In the genomic region with DNA sequence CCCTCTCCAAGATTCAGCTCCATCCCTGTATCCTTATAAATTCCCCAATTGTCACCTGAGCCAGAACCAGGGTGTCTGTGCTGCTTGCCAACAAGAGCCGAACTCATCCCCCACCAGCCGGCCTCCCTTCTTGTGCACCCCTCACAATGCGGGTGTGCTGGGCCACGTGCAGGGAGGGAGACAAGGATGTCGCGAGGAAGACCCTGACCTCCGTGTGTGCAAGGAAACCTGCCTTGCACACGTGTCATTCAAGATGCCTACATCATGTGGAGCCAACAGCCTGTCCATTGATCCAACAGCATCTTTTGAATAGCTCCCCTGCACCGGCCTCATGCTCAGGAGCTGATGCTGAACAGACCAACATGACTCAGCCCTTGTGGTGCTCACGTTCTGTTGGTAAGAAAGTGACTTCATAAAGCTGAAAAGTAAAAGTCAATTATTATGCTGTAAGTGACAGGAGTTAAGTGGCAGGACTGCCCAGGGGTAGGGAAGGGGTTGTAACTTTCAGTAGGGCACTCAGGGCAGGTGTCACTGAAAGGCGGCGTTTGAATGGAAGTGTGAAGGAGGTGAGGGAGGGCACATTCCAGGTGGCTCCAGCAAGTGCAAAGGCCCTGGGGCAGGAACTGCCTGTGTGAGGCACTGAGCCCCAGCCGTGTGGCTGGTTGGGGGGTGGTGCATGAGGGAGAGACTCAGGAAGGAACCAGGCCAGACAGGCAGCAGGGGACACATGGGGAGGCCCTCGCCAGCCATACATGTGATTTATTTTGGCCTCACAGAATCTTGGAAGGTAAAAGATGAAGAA, we compare ENCODE assay signal across 21 cellular contexts.
"Had no signal": no experiment of that assay in that cellular context is flagged by ENCODE, and none has a peak within 500 bp of the region (broad histone marks: within the 10 kb centered on the region; RNA-seq: fewer than 3 reads in every experiment).

No MANE protein-coding gene starts in this region.

- H3K36me3 ChIP-seq: heart left ventricle, pancreas, stomach, thoracic aorta, uterus had no signal

- H3K4me1 Mint-ChIP-seq: activated CD4-positive, alpha-beta T cell treated with anti-CD3 and anti-CD28 coated beads for 36 hours; activated naive CD4-positive, alpha-beta T cell treated with anti-CD3 and anti-CD28 coated beads, Interleukin-2, amount 10 ng/mL, durations not matched to agents 7 days and 5 days; central memory CD8-positive, alpha-beta T cell; memory B cell had no signal

- H3K27ac ChIP-seq: body of pancreas, foreskin keratinocyte, heart left ventricle, pancreas, stomach, thoracic aorta, uterus, VCaP had no signal

- DNase-seq: activated CD4-positive, alpha-beta T cell treated with anti-CD3 and anti-CD28 coated beads for 36 hours; activated CD8-positive, alpha-beta memory T cell treated with anti-CD3 and anti-CD28 coated beads, Interleukin-2, amount 50 U/mL, for 48 hours; activated CD8-positive, alpha-beta T cell treated with anti-CD3 and anti-CD28 coated beads, Interleukin-2, amount 10 ng/mL, durations not matched to agents 7 days and 5 days; activated naive CD4-positive, alpha-beta T cell treated with anti-CD3 and anti-CD28 coated beads, Interleukin-2, amount 10 ng/mL, durations not matched to agents 7 days and 5 days; body of pancreas; foreskin keratinocyte; heart left ventricle; islet precursor cell; nephron progenitor cell; stimulated activated CD4-positive, alpha-beta T cell treated with anti-CD3 and anti-CD28 coated beads, Interleukin-4, amount 100 ng/mL, for 4 hours; stomach; T-cell; T1000; uterus had no signal

- H3K4me3 Mint-ChIP-seq: activated CD4-positive, alpha-beta T cell treated with anti-CD3 and anti-CD28 coated beads for 36 hours; activated CD8-positive, alpha-beta T cell treated with anti-CD3 and anti-CD28 coated beads, Interleukin-2, amount 10 ng/mL, durations not matched to agents 7 days and 5 days; activated naive CD4-positive, alpha-beta T cell treated with anti-CD3 and anti-CD28 coated beads, Interleukin-2, amount 10 ng/mL, durations not matched to agents 7 days and 5 days; activated T-helper 1 cell treated with anti-CD3 and anti-CD28 coated beads, Interleukin-12 subunit alpha, Interleukin-12 subunit beta, Interleukin-2, Interleukin-4 antibody, amounts not matched to agents 30 ng/mL and 10 ng/mL and 1 ng/mL, durations not matched to agents 14 hours and 24 hours and 36 hours; central memory CD8-positive, alpha-beta T cell; memory B cell; nephron progenitor cell; T-cell had no signal

- FAIRE-seq: pancreas had no signal

- H3K9me3 Mint-ChIP-seq: activated naive CD4-positive, alpha-beta T cell treated with anti-CD3 and anti-CD28 coated beads, Interleukin-2, amount 10 ng/mL, durations not matched to agents 7 days and 5 days; activated T-helper 1 cell treated with anti-CD3 and anti-CD28 coated beads, Interleukin-12 subunit alpha, Interleukin-12 subunit beta, Interleukin-2, Interleukin-4 antibody, amounts not matched to agents 30 ng/mL and 10 ng/mL and 1 ng/mL, durations not matched to agents 14 hours and 24 hours and 36 hours had no signal

- H3K27ac Mint-ChIP-seq: activated CD4-positive, alpha-beta T cell treated with anti-CD3 and anti-CD28 coated beads for 36 hours; activated CD8-positive, alpha-beta T cell treated with anti-CD3 and anti-CD28 coated beads, Interleukin-2, amount 10 ng/mL, durations not matched to agents 7 days and 5 days; activated naive CD4-positive, alpha-beta T cell treated with anti-CD3 and anti-CD28 coated beads, Interleukin-2, amount 10 ng/mL, durations not matched to agents 7 days and 5 days; activated T-helper 1 cell treated with anti-CD3 and anti-CD28 coated beads, Interleukin-12 subunit alpha, Interleukin-12 subunit beta, Interleukin-2, Interleukin-4 antibody, amounts not matched to agents 30 ng/mL and 10 ng/mL and 1 ng/mL, durations not matched to agents 14 hours and 24 hours and 36 hours; memory B cell; nephron progenitor cell; T-cell had no signal

- H3K9me3 ChIP-seq: body of pancreas, heart left ventricle, pancreas, stomach, thoracic aorta, uterus had no signal

- H3K4me3 ChIP-seq: body of pancreas, heart left ventricle, pancreas, stomach, thoracic aorta, uterus had no signal

- H3K36me3 Mint-ChIP-seq: activated naive CD4-positive, alpha-beta T cell treated with anti-CD3 and anti-CD28 coated beads, Interleukin-2, amount 10 ng/mL, durations not matched to agents 7 days and 5 days; T-cell had no signal

- ATAC-seq: activated CD4-positive, alpha-beta T cell treated with anti-CD3 and anti-CD28 coated beads for 36 hours; activated CD8-positive, alpha-beta T cell treated with anti-CD3 and anti-CD28 coated beads, Interleukin-2, amount 10 ng/mL, durations not matched to agents 7 days and 5 days; body of pancreas; foreskin keratinocyte; heart left ventricle; left lobe of liver; pancreas; T-cell had no signal

- H3K4me1 ChIP-seq: body of pancreas, foreskin keratinocyte, pancreas, stomach, uterus had no signal

- H3K27me3 ChIP-seq: body of pancreas, foreskin keratinocyte had no signal
